Comparison of ENCODE assay signal across 8 cellular contexts in genomic region chr6:11275598-11275997, GRCh38. TPM values are rescaled to one million over a fixed set of nuclear protein-coding genes. Genes with fewer than 3 reads are reported as not detected.
DNase-seq lines count a peak whose midpoint lies in the region; ATAC-seq lines count a peak whose summit lies in the region.

No MANE protein-coding gene starts in this region.

- H3K9me3 ChIP-seq in CD8-positive, alpha-beta memory T cell (ENCODE audit: low read length) = no peaks in the 10 kb centered on the region

- H3K27me3 ChIP-seq in CD8-positive, alpha-beta memory T cell (ENCODE audit: insufficient read depth, low read length, poor library complexity, severe bottlenecking) = no peaks in the 10 kb centered on the region

- ATAC-seq in GM19324 (IDR thresholded peaks at IDR 0.05; ENCODE audit: low FRiP score, unreplicated experiment) (peak; percentile 56), HG03175 (IDR thresholded peaks at IDR 0.05; ENCODE audit: unreplicated experiment) (peak; percentile 89), left cardiac atrium (no peak)

- no peak overlapping the region for H3K4me3 ChIP-seq in CD8-positive, alpha-beta memory T cell (ENCODE audit: low read length)

- peak overlapping the region in 6 of 7 donors; percentile 36 to 74 (median 60) for H3K4me3 Mint-ChIP-seq in CD8-positive, alpha-beta memory T cell
- H3K4me3 Mint-ChIP-seq in activated T-helper 2 cell treated with anti-CD3 and anti-CD28 coated beads, Interferon-gamma antibody, Interleukin-2, Interleukin-4, amounts not matched to agents 10 μg/mL and 5 μg/mL and 100 μg/mL, durations not matched to agents 14 hours and 24 hours and 36 hours (ENCODE audit: low read depth) = no peak overlapping the region
- peak overlapping the region; percentile 36 for H3K4me3 Mint-ChIP-seq in stimulated activated naive CD8-positive, alpha-beta T cell treated with anti-CD3 and anti-CD28 coated beads, Interleukin-15, Interleukin-2, amounts not matched to agents 100 ng/mL and 50 ng/mL, for 24 hours

- no peak overlapping the region for H3K27ac ChIP-seq in CD8-positive, alpha-beta memory T cell (ENCODE audit: low read depth, low read length)

- peaks cover 8% of the 10 kb centered on the region for H3K36me3 ChIP-seq in CD8-positive, alpha-beta memory T cell (ENCODE audit: insufficient read depth, low read length)

- POLR2A ChIA-PET in CD8-positive, alpha-beta memory T cell (lab: Charles Lee) = no interaction called here

- H3K4me1 ChIP-seq in CD8-positive, alpha-beta memory T cell (ENCODE audit: insufficient read depth, low read length) = peaks cover 35% of the 10 kb centered on the region

- CTCF ChIA-PET in CD8-positive, alpha-beta memory T cell (lab: Charles Lee) = no interaction called here

- H3K4me1 Mint-ChIP-seq in CD8-positive, alpha-beta memory T cell = peaks cover 61 to 75% (median 73%) of the 10 kb centered on the region in 3 donors
- H3K4me1 Mint-ChIP-seq in activated T-helper 2 cell treated with anti-CD3 and anti-CD28 coated beads, Interferon-gamma antibody, Interleukin-2, Interleukin-4, amounts not matched to agents 10 μg/mL and 5 μg/mL and 100 μg/mL, durations not matched to agents 14 hours and 24 hours and 36 hours (ENCODE audit: low read depth) = peaks cover 42% of the 10 kb centered on the region
- H3K4me1 Mint-ChIP-seq in stimulated activated naive CD8-positive, alpha-beta T cell treated with anti-CD3 and anti-CD28 coated beads, Interleukin-15, Interleukin-2, amounts not matched to agents 100 ng/mL and 50 ng/mL, for 24 hours (ENCODE audit: low read depth) = peaks cover 47% of the 10 kb centered on the region

- H3K36me3 Mint-ChIP-seq in CD8-positive, alpha-beta memory T cell = peaks cover 14 to 29% (median 22%) of the 10 kb centered on the region in 3 donors
- H3K36me3 Mint-ChIP-seq in activated T-helper 2 cell treated with anti-CD3 and anti-CD28 coated beads, Interferon-gamma antibody, Interleukin-2, Interleukin-4, amounts not matched to agents 10 μg/mL and 5 μg/mL and 100 μg/mL, durations not matched to agents 14 hours and 24 hours and 36 hours (ENCODE audit: low read depth) = peaks cover 64% of the 10 kb centered on the region
- peaks cover 36% of the 10 kb centered on the region for H3K36me3 Mint-ChIP-seq in stimulated activated naive CD8-positive, alpha-beta T cell treated with anti-CD3 and anti-CD28 coated beads, Interleukin-15, Interleukin-2, amounts not matched to agents 100 ng/mL and 50 ng/mL, for 24 hours (ENCODE audit: low read depth)

- H3K9me3 Mint-ChIP-seq in CD8-positive, alpha-beta memory T cell = no peaks in the 10 kb centered on the region
- H3K9me3 Mint-ChIP-seq in activated T-helper 2 cell treated with anti-CD3 and anti-CD28 coated beads, Interferon-gamma antibody, Interleukin-2, Interleukin-4, amounts not matched to agents 10 μg/mL and 5 μg/mL and 100 μg/mL, durations not matched to agents 14 hours and 24 hours and 36 hours = no peaks in the 10 kb centered on the region
- H3K9me3 Mint-ChIP-seq in stimulated activated naive CD8-positive, alpha-beta T cell treated with anti-CD3 and anti-CD28 coated beads, Interleukin-15, Interleukin-2, amounts not matched to agents 100 ng/mL and 50 ng/mL, for 24 hours = no peaks in the 10 kb centered on the region

- DNase-seq in CD8-positive, alpha-beta memory T cell = peak in 1 of 5 donors; percentile 27
- no peak for DNase-seq in activated T-helper 2 cell treated with anti-CD3 and anti-CD28 coated beads, Interferon-gamma antibody, Interleukin-2, Interleukin-4, amounts not matched to agents 10 μg/mL and 5 μg/mL and 100 μg/mL, durations not matched to agents 14 hours and 24 hours and 36 hours (ENCODE audit: low spot score)
- DNase-seq in epidermal melanocyte (ENCODE audit: insufficient read length, low spot score) (no peak), NCI-H187 (lab: John Stamatoyannopoulos, UW) (no peak), left cardiac atrium (no peak)

- intact Hi-C loops in activated T-helper 2 cell treated with anti-CD3 and anti-CD28 coated beads, Interferon-gamma antibody, Interleukin-2, Interleukin-4, amounts not matched to agents 10 μg/mL and 5 μg/mL and 100 μg/mL, durations not matched to agents 14 hours and 24 hours and 36 hours (cut with micrococcal nuclease) = loop anchor here (1.0 to 5.0 kb wide), 9 partner anchors 17 to 187 kb away; partner anchors contain the start of gene NEDD9
- intact Hi-C loops in left cardiac atrium (cut with DNase I) = no loop called here

- peak overlapping the region; percentile 2 to 92 (median 76) for H3K27ac Mint-ChIP-seq in CD8-positive, alpha-beta memory T cell
- H3K27ac Mint-ChIP-seq in activated T-helper 2 cell treated with anti-CD3 and anti-CD28 coated beads, Interferon-gamma antibody, Interleukin-2, Interleukin-4, amounts not matched to agents 10 μg/mL and 5 μg/mL and 100 μg/mL, durations not matched to agents 14 hours and 24 hours and 36 hours = peak overlapping the region; percentile 65
- peak overlapping the region; percentile 95 for H3K27ac Mint-ChIP-seq in stimulated activated naive CD8-positive, alpha-beta T cell treated with anti-CD3 and anti-CD28 coated beads, Interleukin-15, Interleukin-2, amounts not matched to agents 100 ng/mL and 50 ng/mL, for 24 hours

- no peaks in the 10 kb centered on the region for H3K27me3 Mint-ChIP-seq in CD8-positive, alpha-beta memory T cell
- H3K27me3 Mint-ChIP-seq in activated T-helper 2 cell treated with anti-CD3 and anti-CD28 coated beads, Interferon-gamma antibody, Interleukin-2, Interleukin-4, amounts not matched to agents 10 μg/mL and 5 μg/mL and 100 μg/mL, durations not matched to agents 14 hours and 24 hours and 36 hours (ENCODE audit: low read depth) = no peaks in the 10 kb centered on the region
- no peaks in the 10 kb centered on the region for H3K27me3 Mint-ChIP-seq in stimulated activated naive CD8-positive, alpha-beta T cell treated with anti-CD3 and anti-CD28 coated beads, Interleukin-15, Interleukin-2, amounts not matched to agents 100 ng/mL and 50 ng/mL, for 24 hours

RNA-seq across cellular contexts. Expression of gene NEDD9, which starts 43.1 kb away (rescaled TPM):
- 10 to 100 TPM; 39.9 to 41.0 TPM for total RNA-seq in CD8-positive, alpha-beta memory T cell
- polyA plus RNA-seq in CD8-positive, alpha-beta memory T cell = 40.2 TPM
- total RNA-seq in activated T-helper 2 cell treated with anti-CD3 and anti-CD28 coated beads, Interferon-gamma antibody, Interleukin-2, Interleukin-4, amounts not matched to agents 10 μg/mL and 5 μg/mL and 100 μg/mL, durations not matched to agents 14 hours and 24 hours and 36 hours = 34.5 and 35.0 TPM in 2 replicates
- total RNA-seq in left cardiac atrium = 10 to 100 TPM; 34.0 to 42.9 TPM

Comparison
In these comparisons a context has a peak if more than half of its experiments do, and no peak if none do; other contexts are left out.
1. ATAC-seq: peak in GM19324 (single experiment) and HG03175 (single experiment); none in left cardiac atrium (0 of 2).
2. Peak in every context shown above with its lines, with median percentiles within 50 percentile points of each other: H3K27ac Mint-ChIP-seq.